ENCODE assay signal across 9 cellular contexts in the genomic region with DNA sequence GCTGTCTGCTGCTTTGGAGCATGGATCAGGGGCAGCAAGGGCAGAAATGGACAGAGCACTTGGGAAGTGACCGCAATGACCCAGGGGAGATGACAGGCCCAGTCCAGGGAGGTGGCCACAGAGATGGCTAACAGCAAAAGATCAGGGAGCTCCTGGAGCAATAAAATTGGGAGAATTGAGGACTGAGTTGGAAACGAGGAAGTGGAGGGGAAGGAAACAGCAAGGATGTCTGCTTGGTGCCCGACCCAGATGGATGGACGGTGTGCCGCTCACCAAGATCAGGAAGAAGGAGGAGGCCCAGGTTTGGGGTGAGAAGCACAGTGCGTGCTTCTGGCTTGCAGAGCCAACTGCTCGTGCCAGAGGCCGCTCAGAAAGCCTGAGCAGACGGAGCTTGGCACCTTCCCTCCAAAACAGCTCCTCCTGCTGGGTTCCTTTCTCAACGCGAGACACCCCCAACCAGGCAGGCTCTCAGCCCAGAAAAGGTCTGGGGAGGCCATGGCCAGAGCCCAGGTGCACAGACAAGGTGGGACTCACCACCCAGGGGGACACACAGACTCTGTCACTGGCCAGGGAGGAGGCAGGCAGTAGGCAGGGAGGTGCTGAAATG. TPM values are rescaled to one million over a fixed set of nuclear protein-coding genes. Genes with fewer than 3 reads are reported as not detected.
DNase-seq lines count a peak whose midpoint lies in the region; ATAC-seq and TF ChIP-seq lines count a peak whose summit lies in the region.
"Had no signal": no experiment of that assay in that cellular context is flagged by ENCODE, and none has a peak within 500 bp of the region (broad histone marks: within the 10 kb centered on the region; RNA-seq: fewer than 3 reads in every experiment).

No MANE protein-coding gene starts in this region.

- CTCF ChIA-PET in activated naive CD4-positive, alpha-beta T cell treated with anti-CD3 and anti-CD28 coated beads, Interleukin-2, amount 10 ng/mL, durations not matched to agents 7 days and 5 days (lab: Charles Lee) = interaction anchor here (0.7 to 2.5 kb wide), 16 partner anchors 10 to 271 kb away, joined by 3 to 25 read pairs (median 4); a partner anchor contains a TSS

- H3K27ac Mint-ChIP-seq in activated naive CD4-positive, alpha-beta T cell treated with anti-CD3 and anti-CD28 coated beads, Interleukin-2, amount 10 ng/mL, durations not matched to agents 7 days and 5 days = no peak overlapping the region
- no peak overlapping the region for H3K27ac Mint-ChIP-seq in CD14-positive monocyte

- no peak overlapping the region for H2AFZ ChIP-seq in GM23248

- H3K4me3 ChIP-seq in GM23248 = no peak overlapping the region
- H3K4me3 ChIP-seq: SK-N-MC had no signal

- WGBS in GM23248 (ENCODE audit: low coverage in 1 of 2, low lambda C conversion rate in 2 of 2, missing lambda C conversion rate in 2 of 2), 2 experiments = 40 to 46% methylated on average over 9 to 11 of the region's 11 CpGs

- no peaks in the 10 kb centered on the region for H3K79me2 ChIP-seq in GM23248 (ENCODE audit: insufficient read depth)

- no peaks in the 10 kb centered on the region for H3K9me2 ChIP-seq in GM23248 (ENCODE audit: insufficient read depth)

- in situ Hi-C loops in GM23248 (cut with MboI) = no loop called here

- ATAC-seq in left ventricle myocardium superior = peak; percentile 84
- ATAC-seq in HG03108 (IDR thresholded peaks at IDR 0.05; ENCODE audit: unreplicated experiment) = no peak
- ATAC-seq in GM19397 (IDR thresholded peaks at IDR 0.05; ENCODE audit: unreplicated experiment) = no peak

- peaks cover 44% of the 10 kb centered on the region for H3K27me3 Mint-ChIP-seq in activated naive CD4-positive, alpha-beta T cell treated with anti-CD3 and anti-CD28 coated beads, Interleukin-2, amount 10 ng/mL, durations not matched to agents 7 days and 5 days
- peaks cover 18 to 36% (median 29%) of the 10 kb centered on the region in 3 donors for H3K27me3 Mint-ChIP-seq in CD14-positive monocyte (ENCODE audit: low read depth in 3 of 3)

- no peaks in the 10 kb centered on the region for H3K9me3 Mint-ChIP-seq in activated naive CD4-positive, alpha-beta T cell treated with anti-CD3 and anti-CD28 coated beads, Interleukin-2, amount 10 ng/mL, durations not matched to agents 7 days and 5 days
- H3K9me3 Mint-ChIP-seq in CD14-positive monocyte = peaks cover 0 to 2% (median 0%) of the 10 kb centered on the region in 7 donors

- H3K36me3 Mint-ChIP-seq in activated naive CD4-positive, alpha-beta T cell treated with anti-CD3 and anti-CD28 coated beads, Interleukin-2, amount 10 ng/mL, durations not matched to agents 7 days and 5 days = no peaks in the 10 kb centered on the region
- no peaks in the 10 kb centered on the region for H3K36me3 Mint-ChIP-seq in CD14-positive monocyte

- no peaks in the 10 kb centered on the region for H3K4me1 ChIP-seq in GM23248 (ENCODE audit: insufficient read depth)

- no peaks in the 10 kb centered on the region for H3K9me3 ChIP-seq in GM23248 (ENCODE audit: low read depth)

- H3K9ac ChIP-seq in GM23248 = no peak overlapping the region

- no peak overlapping the region for H3K27ac ChIP-seq in GM23248
- H3K27ac ChIP-seq: SK-N-MC had no signal

- peaks cover 31% of the 10 kb centered on the region for H3K4me1 Mint-ChIP-seq in activated naive CD4-positive, alpha-beta T cell treated with anti-CD3 and anti-CD28 coated beads, Interleukin-2, amount 10 ng/mL, durations not matched to agents 7 days and 5 days
- peaks cover 17% of the 10 kb centered on the region for H3K4me1 Mint-ChIP-seq in CD14-positive monocyte

- H3F3A ChIP-seq in GM23248 (ENCODE audit: insufficient read depth) = peaks cover 4% of the 10 kb centered on the region; the same call in 1 of the 2 replicates

- peaks cover 30% of the 10 kb centered on the region for H3K27me3 ChIP-seq in GM23248 (replicated peaks; ENCODE audit: insufficient read depth)

- no peak for TF ChIP-seq CTCF in CD14-positive monocyte (IDR thresholded peaks at IDR 0.05)

- intact Hi-C loops in left ventricle myocardium superior (cut with micrococcal nuclease) (no loop called here), CD14-positive monocyte (cut with micrococcal nuclease) (no loop called here)

- no peak overlapping the region for H3K4me3 Mint-ChIP-seq in activated naive CD4-positive, alpha-beta T cell treated with anti-CD3 and anti-CD28 coated beads, Interleukin-2, amount 10 ng/mL, durations not matched to agents 7 days and 5 days
- no peak overlapping the region for H3K4me3 Mint-ChIP-seq in CD14-positive monocyte

- no peak overlapping the region for H3K4me2 ChIP-seq in GM23248 (ENCODE audit: unreplicated experiment)

- H4K20me1 ChIP-seq in GM23248 (ENCODE audit: insufficient read depth) = no peaks in the 10 kb centered on the region

- peak; percentile 60 for DNase-seq in Ammon's horn (ENCODE audit: low spot score)
- DNase-seq in GM23248 = peak; percentile 42
- DNase-seq in activated naive CD4-positive, alpha-beta T cell treated with anti-CD3 and anti-CD28 coated beads, Interleukin-2, amount 10 ng/mL, durations not matched to agents 7 days and 5 days = peak; percentile 64
- peak; percentile 53 for DNase-seq in left ventricle myocardium superior
- DNase-seq in CD14-positive monocyte (ENCODE audit: low spot score) = no peak
- no peak for DNase-seq in NK-92 (lab: John Stamatoyannopoulos, UW; ENCODE audit: unreplicated experiment)

- no peaks in the 10 kb centered on the region for H3K36me3 ChIP-seq in GM23248 (ENCODE audit: low read depth)

RNA-seq across cellular contexts. Expression of a gene that starts 1.7 kb away (rescaled TPM):
- not detected in 2 replicates for total RNA-seq in GM23248 (2014; rRNA removed; shearing (Covaris generic))
- polyA plus RNA-seq in GM23248 (2016; fragmentation: Nextera tagmentation; extraction: Ambion mirVana) (not detected in 2 replicates), CD14-positive monocyte (not detected)
- not detected for total RNA-seq in left ventricle myocardium superior

RNA-seq across cellular contexts. Expression of a gene that starts 17.9 kb away (rescaled TPM):
- not detected in 2 replicates for total RNA-seq in GM23248 (2014; rRNA removed; shearing (Covaris generic))
- not detected in 2 replicates for polyA plus RNA-seq in GM23248 (2016; fragmentation: Nextera tagmentation; extraction: Ambion mirVana)
- total RNA-seq in left ventricle myocardium superior = not detected
- not detected for polyA plus RNA-seq in CD14-positive monocyte

RNA-seq across cellular contexts. Expression of a gene that starts 24.8 kb away (rescaled TPM):
- 4.3 and 6.4 TPM in 2 replicates for total RNA-seq in GM23248 (2014; rRNA removed; shearing (Covaris generic))
- polyA plus RNA-seq in GM23248 (2016; fragmentation: Nextera tagmentation; extraction: Ambion mirVana) (2.2 and 2.5 TPM in 2 replicates), CD14-positive monocyte (10 to 100 TPM; 35.4 to 43.5 TPM)
- total RNA-seq in left ventricle myocardium superior = 2.0 TPM

RNA-seq across cellular contexts. Expression of a gene that starts 26.8 kb away (rescaled TPM):
- 0.43 and 1.3 TPM in 2 replicates for total RNA-seq in GM23248 (2014; rRNA removed; shearing (Covaris generic))
- polyA plus RNA-seq in GM23248 (2016; fragmentation: Nextera tagmentation; extraction: Ambion mirVana) = 1.2 and 1.8 TPM in 2 replicates
- not detected for total RNA-seq in left ventricle myocardium superior
- 1 to 10 TPM; 1.4 to 1.5 TPM for polyA plus RNA-seq in CD14-positive monocyte

RNA-seq across cellular contexts. Expression of a gene that starts 31.1 kb away (rescaled TPM):
- total RNA-seq in GM23248 (2014; rRNA removed; shearing (Covaris generic)) = 313 and 389 TPM in 2 replicates
- polyA plus RNA-seq in GM23248 (2016; fragmentation: Nextera tagmentation; extraction: Ambion mirVana) (303 and 313 TPM in 2 replicates), CD14-positive monocyte (100 to 1,000 TPM; 259 to 275 TPM)
- 61.2 TPM for total RNA-seq in left ventricle myocardium superior

Comparison
In these comparisons a context has a peak if more than half of its experiments do, and no peak if none do; other contexts are left out.
1. DNase-seq: peak in Ammon's horn (single experiment), GM23248 (single experiment), activated naive CD4-positive, alpha-beta T cell treated with anti-CD3 and anti-CD28 coated beads, Interleukin-2, amount 10 ng/mL, durations not matched to agents 7 days and 5 days (single experiment) and left ventricle myocardium superior (single experiment); none in CD14-positive monocyte (single experiment) and NK-92 (single experiment).